In genomic region chr13:40586886-40587285, GRCh38 we compare ENCODE assay signal across 12 cellular contexts.
A peak's percentile ranks its signal among the peaks of the same experiment; 100 is the strongest.
DNase-seq lines count a peak whose midpoint lies in the region; ATAC-seq lines count a peak whose summit lies in the region.
"Had no signal": no experiment of that assay in that cellular context is flagged by ENCODE, and none has a peak within 500 bp of the region (broad histone marks: within the 10 kb centered on the region; RNA-seq: fewer than 3 reads in every experiment).

No MANE protein-coding gene starts in this region.

- H3K36me3 Mint-ChIP-seq in activated T-cell treated with anti-CD3 and anti-CD28 coated beads, Interleukin-2, amount 50 U/mL, for 72 hours (ENCODE audit: insufficient read depth in 2 of 2) = peaks cover 8 to 15% of the 10 kb centered on the region in 2 donors
- peaks cover 17% of the 10 kb centered on the region for H3K36me3 Mint-ChIP-seq in activated naive CD8-positive, alpha-beta T cell treated with anti-CD3 and anti-CD28 coated beads, Interleukin-2, amount 50 U/mL, for 24 hours (ENCODE audit: low read depth)

- H3K4me1 Mint-ChIP-seq in activated T-cell treated with anti-CD3 and anti-CD28 coated beads, Interleukin-2, amount 50 U/mL, for 72 hours (ENCODE audit: low read depth) = peaks cover 99% of the 10 kb centered on the region
- peaks cover 94% of the 10 kb centered on the region for H3K4me1 Mint-ChIP-seq in activated naive CD8-positive, alpha-beta T cell treated with anti-CD3 and anti-CD28 coated beads, Interleukin-2, amount 50 U/mL, for 24 hours

- H3K36me3 ChIP-seq in subcutaneous abdominal adipose tissue (ENCODE audit: control insufficient read depth in 5 of 5, insufficient read depth in 5 of 5, low read length in 5 of 5) = no peaks in the 10 kb centered on the region

- H3K27me3 Mint-ChIP-seq in activated T-cell treated with anti-CD3 and anti-CD28 coated beads, Interleukin-2, amount 50 U/mL, for 72 hours (ENCODE audit: low read depth) = no peaks in the 10 kb centered on the region
- H3K27me3 Mint-ChIP-seq in activated naive CD8-positive, alpha-beta T cell treated with anti-CD3 and anti-CD28 coated beads, Interleukin-2, amount 50 U/mL, for 24 hours = no peaks in the 10 kb centered on the region
- H3K27me3 Mint-ChIP-seq: progenitor cell of endocrine pancreas had no signal

- H3K9ac ChIP-seq in subcutaneous abdominal adipose tissue (ENCODE audit: low read length in 5 of 5) = peak overlapping the region in 1 of 5 donors; percentile 22

- H3K9me3 Mint-ChIP-seq in activated T-cell treated with anti-CD3 and anti-CD28 coated beads, Interleukin-2, amount 50 U/mL, for 72 hours = peaks cover 5 to 10% of the 10 kb centered on the region in 2 donors
- H3K9me3 Mint-ChIP-seq in activated naive CD8-positive, alpha-beta T cell treated with anti-CD3 and anti-CD28 coated beads, Interleukin-2, amount 50 U/mL, for 24 hours = peaks cover 8% of the 10 kb centered on the region

- H3K4me1 ChIP-seq in subcutaneous abdominal adipose tissue (ENCODE audit: control insufficient read depth in 5 of 5, insufficient read depth in 5 of 5, low read length in 5 of 5) = peaks cover 4 to 68% (median 60%) of the 10 kb centered on the region in 5 donors

- DNase-seq in activated T-cell treated with anti-CD3 and anti-CD28 coated beads, Interleukin-2, amount 50 U/mL, for 72 hours = no peak
- no peak for DNase-seq in activated T-cell treated with anti-CD3 and anti-CD28 coated beads, Interleukin-2, amount 50 U/mL, for 48 hours
- no peak for DNase-seq in activated naive CD8-positive, alpha-beta T cell treated with anti-CD3 and anti-CD28 coated beads, Interleukin-2, amount 50 U/mL, for 24 hours
- DNase-seq in inferior parietal cortex (ENCODE audit: extremely low spot score) = peak; percentile 63
- DNase-seq in SKM-1 treated with dmso at 0.1 percent for 144 hours (lab: John Stamatoyannopoulos, UW; ENCODE audit: unreplicated experiment) = no peak
- no peak for DNase-seq in globus pallidus (ENCODE audit: low spot score)
- DNase-seq in kidney glomerular epithelial cell (lab: John Stamatoyannopoulos, UW) = no peak
- DNase-seq: effector memory CD4-positive, alpha-beta T cell; NCI-H2081 had no signal

- peak overlapping the region; percentile 67 for H3K27ac Mint-ChIP-seq in activated T-cell treated with anti-CD3 and anti-CD28 coated beads, Interleukin-2, amount 50 U/mL, for 72 hours
- H3K27ac Mint-ChIP-seq in activated naive CD8-positive, alpha-beta T cell treated with anti-CD3 and anti-CD28 coated beads, Interleukin-2, amount 50 U/mL, for 24 hours = peak overlapping the region; percentile 40
- H3K27ac Mint-ChIP-seq: progenitor cell of endocrine pancreas had no signal

- H3K4me3 Mint-ChIP-seq in activated T-cell treated with anti-CD3 and anti-CD28 coated beads, Interleukin-2, amount 50 U/mL, for 72 hours = peak overlapping the region; percentile 7 to 60
- peak overlapping the region; percentile 19 for H3K4me3 Mint-ChIP-seq in activated naive CD8-positive, alpha-beta T cell treated with anti-CD3 and anti-CD28 coated beads, Interleukin-2, amount 50 U/mL, for 24 hours

- H3K27ac ChIP-seq in subcutaneous abdominal adipose tissue (ENCODE audit: low read depth, low read length) = peak overlapping the region; percentile 78
- H3K27ac ChIP-seq: hepatocyte had no signal

- H3K27me3 ChIP-seq in subcutaneous abdominal adipose tissue (ENCODE audit: control insufficient read depth in 5 of 5, insufficient read depth in 4 of 5, low read length in 5 of 5) = no peaks in the 10 kb centered on the region
- H3K27me3 ChIP-seq: hepatocyte had no signal

- H3K9me3 ChIP-seq in subcutaneous abdominal adipose tissue (ENCODE audit: control insufficient read depth in 5 of 5, low read length in 5 of 5) = peaks cover 0 to 8% (median 5%) of the 10 kb centered on the region in 5 donors

- ATAC-seq in activated T-cell treated with anti-CD3 and anti-CD28 coated beads, Interleukin-2, amount 50 U/mL, for 72 hours (replicated peaks in 1 of 2) = no peak
- no peak for ATAC-seq in activated naive CD8-positive, alpha-beta T cell treated with anti-CD3 and anti-CD28 coated beads, Interleukin-2, amount 50 U/mL, for 24 hours

- H3K4me3 ChIP-seq in subcutaneous abdominal adipose tissue (ENCODE audit: low read depth in 1 of 5, low read length in 5 of 5) = peak overlapping the region in 1 of 5 donors; percentile 4
- H3K4me3 ChIP-seq: hepatocyte had no signal
